ENCODE assay signal across 8 cellular contexts in genomic region chr6:144284753-144285547, GRCh38. TPM values are rescaled to one million over a fixed set of nuclear protein-coding genes. Genes with fewer than 3 reads are reported as not detected.
DNase-seq lines count a peak whose midpoint lies in the region; ATAC-seq and TF ChIP-seq lines count a peak whose summit lies in the region.

UTRN (plus strand) TSS chr6:144285335; CDS start chr6:144291829, 6,494 bp downstream.

- no peaks in the 10 kb centered on the region for H3K9me3 Mint-ChIP-seq in CD4-positive, alpha-beta T cell

- peaks cover 0 to 6% (median 0%) of the 10 kb centered on the region in 9 donors for H3K36me3 ChIP-seq in heart left ventricle
- no peaks in the 10 kb centered on the region for H3K36me3 ChIP-seq in trophoblast cell (ENCODE audit: control insufficient read depth in 1 of 2, insufficient read depth in 2 of 2, low read length in 2 of 2)

- peak within 1 kb of the TSS; percentile 68 for H2BK12ac ChIP-seq in trophoblast cell (ENCODE audit: low read length)

- peak within 1 kb of the TSS; percentile 91 for H4K12ac ChIP-seq in trophoblast cell (ENCODE audit: low read depth, low read length)

- H3K27ac ChIP-seq in CD4-positive, alpha-beta T cell (ENCODE audit: low read depth, low read length) = no peak within 1 kb of the TSS
- H3K27ac ChIP-seq in HL-60 (replicated peaks) = peak within 1 kb of the TSS; percentile 81
- H3K27ac ChIP-seq in heart left ventricle = peak within 1 kb of the TSS; percentile 95 to 99 (median 98)
- peak within 1 kb of the TSS; percentile 99 for H3K27ac ChIP-seq in trophoblast cell (ENCODE audit: low read depth, low read length)

- H3K4me1 ChIP-seq in heart left ventricle (peaks cover 0 to 31% (median 11%) of the 10 kb centered on the region in 12 donors), trophoblast cell (ENCODE audit: control insufficient read depth in 1 of 2, insufficient read depth in 2 of 2, low read length in 2 of 2) (no peaks in the 10 kb centered on the region)

- no peak within 1 kb of the TSS for H2AK5ac ChIP-seq in trophoblast cell (ENCODE audit: low read length)

- ATAC-seq in CD4-positive, alpha-beta T cell (ENCODE audit: poor library complexity) = peak; percentile 52
- peak; percentile 61 for ATAC-seq in GM19455 (IDR thresholded peaks at IDR 0.05; ENCODE audit: unreplicated experiment)
- ATAC-seq in heart left ventricle = peak; percentile 71 to 86 (median 81)

- H3K4me3 ChIP-seq in HL-60 (replicated peaks; ENCODE audit: insufficient read depth, low read length) (peak within 1 kb of the TSS; percentile 86), heart left ventricle (peak within 1 kb of the TSS; percentile 67 to 92 (median 86)), trophoblast cell (ENCODE audit: low read depth, low read length) (peak within 1 kb of the TSS; percentile 88)

- no peaks in the 10 kb centered on the region for H3K9me3 ChIP-seq in CD4-positive, alpha-beta T cell (ENCODE audit: control insufficient read depth, low read length)
- no peaks in the 10 kb centered on the region for H3K9me3 ChIP-seq in heart left ventricle
- no peaks in the 10 kb centered on the region for H3K9me3 ChIP-seq in trophoblast cell (ENCODE audit: insufficient read depth, low read depth, low read length)

- peak within 1 kb of the TSS; percentile 94 for H4K8ac ChIP-seq in trophoblast cell (ENCODE audit: low read depth, low read length)

- intact Hi-C loops in CD4-positive, alpha-beta T cell (cut with DNase I, micrococcal nuclease) = loop anchor here (5.0 to 10.0 kb wide), 3 partner anchors 47 to 130 kb away; no protein-coding TSS in a partner anchor
- intact Hi-C loops in heart left ventricle (cut with DNase I) = loop anchor here (1.0 to 10.0 kb wide), 22 partner anchors 18 to 198 kb away; partner anchors contain the start of genes STX11 (in 3 of the 10) and SF3B5 (in 1 of the 10)

- peak in 6 of 10 experiments; percentile 4 to 39 (median 12) for DNase-seq in CD4-positive, alpha-beta T cell
- DNase-seq in HL-60 (ENCODE audit: low read depth in 1 of 2, low spot score in 1 of 2) = peak; percentile 52 to 85
- peak; percentile 63 to 77 for DNase-seq in SW 1271 (lab: John Stamatoyannopoulos, UW)
- peak in 45 of 56 donors; percentile 4 to 74 (median 42) for DNase-seq in amygdala (lab: John Stamatoyannopoulos, UW)
- peak; percentile 87 to 92 (median 88) for DNase-seq in heart left ventricle
- peak; percentile 63 to 74 for DNase-seq in trophoblast cell
- DNase-seq in cerebellar cortex (ENCODE audit: low spot score) = no peak

- no peak for TF ChIP-seq CTCF in CD4-positive, alpha-beta T cell (IDR thresholded peaks at IDR 0.05)
- TF ChIP-seq CTCF in HL-60 (IDR thresholded peaks at IDR 0.05; ENCODE audit: insufficient read depth, low read length) (no peak), heart left ventricle (IDR thresholded peaks at IDR 0.05) (peak in 1 of 12 donors; percentile 4)

- peak within 1 kb of the TSS; percentile 95 for H3K4me3 Mint-ChIP-seq in CD4-positive, alpha-beta T cell

- H3K23ac ChIP-seq in trophoblast cell (ENCODE audit: low read length) = no peak within 1 kb of the TSS

- H2BK120ac ChIP-seq in trophoblast cell (ENCODE audit: insufficient read depth, low read length, poor library complexity) = peak within 1 kb of the TSS; percentile 90

- no peak within 1 kb of the TSS for H3K27ac Mint-ChIP-seq in CD4-positive, alpha-beta T cell

- peak within 1 kb of the TSS; percentile 81 for H3K9ac ChIP-seq in trophoblast cell (ENCODE audit: low read length)

- peak within 1 kb of the TSS; percentile 85 for H2AFZ ChIP-seq in trophoblast cell (ENCODE audit: insufficient read depth, low read length, poor library complexity)

- peak within 1 kb of the TSS; percentile 95 for H3K14ac ChIP-seq in trophoblast cell (ENCODE audit: low read length)

- H3K18ac ChIP-seq in trophoblast cell (ENCODE audit: low read length) = peak within 1 kb of the TSS; percentile 87

- H3K79me2 ChIP-seq in trophoblast cell (ENCODE audit: control insufficient read depth, insufficient read depth, low read length, poor library complexity) = peaks cover 14% of the 10 kb centered on the region

- H2BK5ac ChIP-seq in trophoblast cell (ENCODE audit: low read depth, low read length, poor library complexity) = peak within 1 kb of the TSS; percentile 97

- TF ChIP-seq POLR2A in heart left ventricle (IDR thresholded peaks at IDR 0.05) = peak in 1 of 2 donors; percentile 60

- H3K27me3 Mint-ChIP-seq in CD4-positive, alpha-beta T cell = peaks cover 36% of the 10 kb centered on the region

- peak within 1 kb of the TSS; percentile 73 for H3K4me2 ChIP-seq in trophoblast cell (ENCODE audit: low read length)

- CTCF ChIA-PET in CD4-positive, alpha-beta T cell (lab: Charles Lee) = interaction anchor here (0.7 to 1.2 kb wide), 2 partner anchors 49 to 60 kb away, joined by 3 read pairs; no protein-coding TSS in a partner anchor

- H3K4me1 Mint-ChIP-seq in CD4-positive, alpha-beta T cell (ENCODE audit: low read depth) = peaks cover 19% of the 10 kb centered on the region

- peaks cover 16% of the 10 kb centered on the region for H3K79me1 ChIP-seq in trophoblast cell (ENCODE audit: low read length)

- peak within 1 kb of the TSS; percentile 75 for H3K4ac ChIP-seq in trophoblast cell (ENCODE audit: low read depth, low read length)

- peaks cover 7% of the 10 kb centered on the region for H3K36me3 Mint-ChIP-seq in CD4-positive, alpha-beta T cell (ENCODE audit: low read depth)

- no peaks in the 10 kb centered on the region for H3K27me3 ChIP-seq in CD4-positive, alpha-beta T cell (ENCODE audit: control insufficient read depth, insufficient read depth, low read length)
- no peaks in the 10 kb centered on the region for H3K27me3 ChIP-seq in HL-60 (ENCODE audit: insufficient read depth, poor library complexity, severe bottlenecking)
- H3K27me3 ChIP-seq in heart left ventricle = no peaks in the 10 kb centered on the region
- no peaks in the 10 kb centered on the region for H3K27me3 ChIP-seq in trophoblast cell (ENCODE audit: insufficient read depth, low read length)

- peak within 1 kb of the TSS; percentile 93 for H4K91ac ChIP-seq in trophoblast cell (ENCODE audit: low read depth, low read length)

- WGBS in heart left ventricle, 4 donors = 0 to 1% (median 0%) methylated on average over 65 to 85 of the region's 85 CpGs
- WGBS in trophoblast cell (ENCODE audit: extremely low coverage, insufficient coverage, insufficient read length) = no CpG with 5 or more reads among the region's 85 CpGs

- POLR2A ChIA-PET in CD4-positive, alpha-beta T cell (lab: Charles Lee) = interaction anchor here (0.7 to 1.8 kb wide), 2 partner anchors 58 to 118 kb away, joined by 3 to 10 read pairs; no protein-coding TSS in a partner anchor

RNA-seq across cellular contexts. Expression of gene UTRN, which starts in this region (rescaled TPM):
- total RNA-seq in CD4-positive, alpha-beta T cell = 100 to 1,000 TPM; 143 to 153 TPM
- total RNA-seq in heart left ventricle = 100 to 1,000 TPM in 3 of 9 donors, 10 to 100 TPM in 6; 69.3 to 129 (median 86.0) TPM
- 10 to 100 TPM; 13.9 to 28.8 TPM for polyA plus RNA-seq in heart left ventricle
- 23.2 and 24.1 TPM in 2 replicates for polyA plus RNA-seq in trophoblast cell (2013)
